ENCODE assay signal across 20 cellular contexts in the genomic region with DNA sequence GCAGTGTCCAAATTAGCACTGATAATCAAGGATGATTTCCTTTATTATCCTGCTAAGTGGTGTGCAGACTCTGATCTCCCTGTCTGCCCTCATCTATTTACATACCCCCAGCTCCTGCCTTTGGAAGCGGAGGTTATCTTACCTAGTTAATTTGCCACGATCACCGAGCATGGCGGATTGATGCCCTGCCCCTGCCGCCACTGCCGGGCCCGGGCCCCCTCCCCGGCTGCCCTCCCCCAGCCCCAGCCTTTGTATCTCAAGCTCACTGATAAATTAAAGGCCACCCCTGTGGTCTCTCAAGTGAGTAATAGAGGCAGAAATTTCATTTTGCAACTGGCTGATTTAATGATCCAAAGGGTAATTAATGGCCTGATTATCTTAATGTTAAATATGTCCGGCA.
"Had no signal": no experiment of that assay in that cellular context is flagged by ENCODE, and none has a peak within 500 bp of the region (broad histone marks: within the 10 kb centered on the region; RNA-seq: fewer than 3 reads in every experiment).

No MANE protein-coding gene starts in this region.

- H3K9me3 ChIP-seq: adrenal gland had no signal

- H3K4me3 ChIP-seq: adrenal gland, ascending aorta, lung, thoracic aorta, upper lobe of left lung had no signal

- H3K36me3 ChIP-seq: adrenal gland, ascending aorta had no signal

- H3K27ac ChIP-seq: adrenal gland, ascending aorta, thoracic aorta, upper lobe of left lung had no signal

- ATAC-seq: activated T-cell treated with anti-CD3 and anti-CD28 coated beads, Interleukin-2, amount 50 U/mL, for 4 hours; left lobe of liver; naive thymus-derived CD8-positive, alpha-beta T cell; stimulated activated naive B cell treated with anti-CD40 and anti-IgM and Interleukin-4, amounts not matched to agents 10 μg/mL and 1 μg/mL and 100 μg/mL, for 72 hours; T-cell had no signal

- H3K4me1 ChIP-seq: adrenal gland, ascending aorta, upper lobe of left lung had no signal

- H3K27me3 ChIP-seq: adrenal gland, ascending aorta, upper lobe of left lung had no signal

- DNase-seq: activated B cell treated with CpG ODN at 0.5 μM for 24 hours; activated CD4-positive, alpha-beta T cell treated with anti-CD3 and anti-CD28 coated beads for 4 hours; activated CD4-positive, alpha-beta T cell treated with anti-CD3 and anti-CD28 coated beads, Interleukin-2, amount 50 U/mL, for 48 hours; activated CD8-positive, alpha-beta memory T cell treated with anti-CD3 and anti-CD28 coated beads, Interleukin-2, amount 50 U/mL, for 48 hours; activated naive CD4-positive, alpha-beta T cell; activated T-cell treated with anti-CD3 and anti-CD28 coated beads, Interleukin-2, amount 50 U/mL, for 4 hours; adrenal gland; central memory CD4-positive, alpha-beta T cell; dermis blood vessel endothelial cell; effector CD8-positive, alpha-beta T cell; naive thymus-derived CD8-positive, alpha-beta T cell; stimulated activated CD4-positive, alpha-beta T cell treated with anti-CD3 and anti-CD28 coated beads, Interleukin-2, amount 100 ng/mL, for 48 hours; stimulated activated CD8-positive, alpha-beta memory T cell treated with anti-CD3 and anti-CD28 coated beads, Interleukin-4, amount 100 ng/mL, for 48 hours; stimulated activated naive B cell treated with anti-CD40 and anti-IgM and Interleukin-4, amounts not matched to agents 10 μg/mL and 1 μg/mL and 100 μg/mL, for 72 hours; T-cell had no signal
